Comparison of ENCODE assay signal across 9 cellular contexts in the genomic region with DNA sequence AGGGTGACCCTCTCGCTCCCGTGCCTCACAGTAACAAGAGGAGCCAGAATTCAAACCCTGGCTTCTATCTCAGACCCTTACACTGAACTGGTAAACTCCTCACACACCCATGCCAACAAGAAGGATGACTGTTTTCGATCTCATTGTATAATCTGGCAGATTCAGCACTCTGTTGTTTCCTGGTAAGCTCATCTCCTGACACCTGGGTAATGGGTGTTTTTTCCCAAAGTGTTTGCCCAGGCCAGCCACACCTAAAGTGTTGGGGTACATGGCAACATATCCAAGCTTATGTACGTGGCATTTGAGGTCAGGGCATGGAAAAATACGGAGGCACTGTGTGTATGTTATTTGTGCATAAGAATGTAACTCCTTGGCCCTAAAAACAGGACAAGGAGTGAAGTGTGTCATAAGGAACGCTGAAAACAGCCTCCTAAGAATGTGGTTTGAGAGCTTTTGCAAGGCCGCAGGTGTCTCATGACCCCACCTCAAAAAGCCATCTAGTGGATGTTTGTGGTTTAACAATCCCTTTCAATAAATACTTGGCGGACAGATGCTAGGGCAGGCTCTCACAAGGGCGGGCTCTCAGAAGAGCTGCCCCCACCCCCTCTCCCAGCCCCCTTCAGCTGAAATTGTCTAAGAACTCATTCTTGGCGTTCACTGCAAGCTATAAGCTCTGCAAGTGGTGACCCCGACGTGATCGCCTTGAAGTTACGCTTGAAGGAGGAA. TPM values are rescaled to one million over a fixed set of nuclear protein-coding genes. Genes with fewer than 3 reads are reported as not detected.
DNase-seq lines count a peak whose midpoint lies in the region; ATAC-seq and TF ChIP-seq lines count a peak whose summit lies in the region.
"Had no signal": no experiment of that assay in that cellular context is flagged by ENCODE, and none has a peak within 500 bp of the region (broad histone marks: within the 10 kb centered on the region; RNA-seq: fewer than 3 reads in every experiment).

A gene with protein sequence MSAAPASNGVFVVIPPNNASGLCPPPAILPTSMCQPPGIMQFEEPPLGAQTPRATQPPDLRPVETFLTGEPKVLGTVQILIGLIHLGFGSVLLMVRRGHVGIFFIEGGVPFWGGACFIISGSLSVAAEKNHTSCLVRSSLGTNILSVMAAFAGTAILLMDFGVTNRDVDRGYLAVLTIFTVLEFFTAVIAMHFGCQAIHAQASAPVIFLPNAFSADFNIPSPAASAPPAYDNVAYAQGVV (plus strand): TSS at position 561 of the 726 bp plus-strand sequence. CDS start 6,867 bp downstream, outside the sequence.

- CTCF ChIA-PET in Calu3 (lab: Charles Lee), result interaction anchor here (0.6 to 1.1 kb wide), 4 partner anchors 14 to 135 kb away, joined by 3 read pairs; no protein-coding TSS in a partner anchor
- CTCF ChIA-PET in HEK293T (lab: Yijun Ruan, JAX), result interaction anchor here (1.1 kb wide), 1 partner anchor 20 kb away, joined by 4 read pairs; no protein-coding TSS in a partner anchor

- H3K4me3 Mint-ChIP-seq in Calu3 (ENCODE audit: low read depth, unreplicated experiment), result no peak within 1 kb of the TSS

- BruUV-seq in Calu3 (replicated peaks; lab: Mats Ljungman, UMichigan), result no TSS peak

- POLR2A ChIA-PET in HEK293T (lab: Yijun Ruan, JAX), result no interaction called here

- no peaks in the 10 kb centered on the region for H3K4me1 Mint-ChIP-seq in Calu3 (ENCODE audit: low read depth, unreplicated experiment)

- peaks cover 73% of the 10 kb centered on the region for H3K27me3 Mint-ChIP-seq in Calu3 (ENCODE audit: unreplicated experiment)

- no peak for ATAC-seq in HG02852 (IDR thresholded peaks at IDR 0.05; ENCODE audit: unreplicated experiment)
- no peak for ATAC-seq in HG03097 (IDR thresholded peaks at IDR 0.05; ENCODE audit: low FRiP score, unreplicated experiment)
- no peak for ATAC-seq in GM21576 (IDR thresholded peaks at IDR 0.05; ENCODE audit: unreplicated experiment)

- TF ChIP-seq CTCF in Calu3 (IDR thresholded peaks at IDR 0.05; ENCODE audit: unreplicated experiment), result peak; percentile 58

- H3K27ac ChIP-seq in substantia nigra (ENCODE audit: low read depth, low read length, poor library complexity, severe bottlenecking), result no peak within 1 kb of the TSS
- H3K27ac ChIP-seq: thyroid gland had no signal

- no peaks in the 10 kb centered on the region for H3K36me3 Mint-ChIP-seq in Calu3 (ENCODE audit: insufficient read depth, unreplicated experiment)

- no peak within 1 kb of the TSS for H3K27ac Mint-ChIP-seq in Calu3 (ENCODE audit: unreplicated experiment)

- DNase-seq in Calu3 (peak; percentile 41), HEK293T (ENCODE audit: extremely low spot score) (peak; percentile 43), SKM-1 (lab: John Stamatoyannopoulos, UW; ENCODE audit: unreplicated experiment) (peak; percentile 5), left kidney (ENCODE audit: low read depth, low spot score) (peak; percentile 64), substantia nigra (lab: John Stamatoyannopoulos, UW) (no peak)
- DNase-seq: thyroid gland had no signal

- intact Hi-C loops in Calu3 (cut with micrococcal nuclease; ENCODE audit: unreplicated experiment), result loop anchor here (1.0 kb wide), 1 partner anchor 55 kb away; no protein-coding TSS in a partner anchor

- no peaks in the 10 kb centered on the region for H3K9me3 Mint-ChIP-seq in Calu3 (ENCODE audit: low read depth, unreplicated experiment)

TF ChIP-seq in HEK293T, 16 proteins besides CTCF, POLR2A, EP300 and RAD21:
- no peak for TF ChIP-seq CTBP1 (IDR thresholded peaks at IDR 0.05; ENCODE audit: borderline replicate concordance)
- TF ChIP-seq BHLHE40 (IDR thresholded peaks at IDR 0.05; ENCODE audit: borderline replicate concordance), result no peak
- no peak for TF ChIP-seq TARDBP (IDR thresholded peaks at IDR 0.05)
- TF ChIP-seq ARNT (IDR thresholded peaks at IDR 0.05), result no peak
- TF ChIP-seq FOXA1 (IDR thresholded peaks at IDR 0.05), result no peak
- no peak for TF ChIP-seq SUZ12 (IDR thresholded peaks at IDR 0.05)
TF ChIP-seq in HEK293T: peak in this region for 0.

RNA-seq across cellular contexts. Expression of the gene that starts here (rescaled TPM):
- not detected in 2 replicates for total RNA-seq in Calu3 (2022)
- total RNA-seq: thyroid gland had no signal

Comparison
In these comparisons a context has a peak if more than half of its experiments do, and no peak if none do; other contexts are left out.
1. Peak in DNase-seq in Calu3; RNA of the gene not detected or under 1 TPM.
2. DNase-seq: peak in HEK293T (single experiment), SKM-1 (single experiment) and left kidney (single experiment); none in substantia nigra (0 of 49).